Comparison of ENCODE assay signal across 10 cellular contexts in genomic region chr19:12665281-12665573, GRCh38. TPM values are rescaled to one million over a fixed set of nuclear protein-coding genes. Genes with fewer than 3 reads are reported as not detected.
DNase-seq lines count a peak whose midpoint lies in the region; ATAC-seq and TF ChIP-seq lines count a peak whose summit lies in the region.
"Had no signal": no experiment of that assay in that cellular context is flagged by ENCODE, and none has a peak within 500 bp of the region (broad histone marks: within the 10 kb centered on the region; RNA-seq: fewer than 3 reads in every experiment).

No MANE protein-coding gene starts in this region.

- H3K4me1 Mint-ChIP-seq in activated CD4-positive, alpha-beta T cell treated with anti-CD3 and anti-CD28 coated beads, Interleukin-2, amount 10 ng/mL, durations not matched to agents 24 days and 14 days, result peaks cover 38% of the 10 kb centered on the region

- ATAC-seq in heart left ventricle (peak in 2 of 4 donors; percentile 12 to 21), HG02678 (IDR thresholded peaks at IDR 0.05; ENCODE audit: unreplicated experiment) (no peak), GM18870 (IDR thresholded peaks at IDR 0.05; ENCODE audit: unreplicated experiment) (no peak)
- ATAC-seq: body of pancreas, pancreas had no signal

- peak; percentile 85 for DNase-seq in activated CD4-positive, alpha-beta T cell treated with anti-CD3 and anti-CD28 coated beads, Interleukin-2, amount 10 ng/mL, durations not matched to agents 24 days and 14 days
- DNase-seq in heart left ventricle (peak; percentile 52 to 78 (median 65)), foreskin fibroblast (no peak), NCI-H510A (lab: John Stamatoyannopoulos, UW) (no peak)
- DNase-seq in stimulated activated naive CD4-positive, alpha-beta T cell (lab: John Stamatoyannopoulos, UW), result peak; percentile 27 to 61 (median 42)

- TF ChIP-seq CTCF in HEK293 (tag by site-specific recombination; IDR thresholded peaks at IDR 0.05) (no peak), heart left ventricle (IDR thresholded peaks at IDR 0.05) (no peak), foreskin fibroblast (IDR thresholded peaks at IDR 0.05; ENCODE audit: low read depth, low read length) (no peak)

- H3K4me1 ChIP-seq in HEK293 (ENCODE audit: control insufficient read depth, insufficient read depth, low read length) (no peaks in the 10 kb centered on the region), heart left ventricle (peaks cover 6 to 45% (median 33%) of the 10 kb centered on the region in 12 donors)

- H3K9me3 Mint-ChIP-seq in activated CD4-positive, alpha-beta T cell treated with anti-CD3 and anti-CD28 coated beads, Interleukin-2, amount 10 ng/mL, durations not matched to agents 24 days and 14 days, result no peaks in the 10 kb centered on the region

- H3K36me3 ChIP-seq in HEK293 (ENCODE audit: control insufficient read depth in 2 of 2, insufficient read depth in 1 of 2, low read length in 2 of 2), result peaks cover 11 to 57% of the 10 kb centered on the region in 2 experiments; a peak in 2 of 3 replicates
- peaks cover 0 to 53% (median 38%) of the 10 kb centered on the region in 9 donors for H3K36me3 ChIP-seq in heart left ventricle

- WGBS in heart left ventricle, 4 donors, result 74 to 92% (median 85%) methylated on average over 10 of the region's 10 CpGs

- H3K27me3 Mint-ChIP-seq in activated CD4-positive, alpha-beta T cell treated with anti-CD3 and anti-CD28 coated beads, Interleukin-2, amount 10 ng/mL, durations not matched to agents 24 days and 14 days, result no peaks in the 10 kb centered on the region

- H3K27ac Mint-ChIP-seq in activated CD4-positive, alpha-beta T cell treated with anti-CD3 and anti-CD28 coated beads, Interleukin-2, amount 10 ng/mL, durations not matched to agents 24 days and 14 days, result peak overlapping the region; percentile 98

- CTCF ChIA-PET in HEK293 (lab: Yijun Ruan, JAX), result interaction anchor here (1.8 kb wide), 1 partner anchor 101 kb away, joined by 5 read pairs; no protein-coding TSS in a partner anchor

- H3K4me3 ChIP-seq in HEK293 (ENCODE audit: low read depth, low read length) (no peak overlapping the region), heart left ventricle (peak overlapping the region in 7 of 12 donors; percentile 72 to 97 (median 93)), foreskin fibroblast (ENCODE audit: low read depth in 1 of 2, low read length in 2 of 2) (peak overlapping the region in 1 of 2 donors; percentile 91)
- H3K4me3 ChIP-seq: body of pancreas had no signal

- no peaks in the 10 kb centered on the region for H3K27me3 ChIP-seq in heart left ventricle
- H3K27me3 ChIP-seq: body of pancreas, pancreas had no signal

- H3K9me3 ChIP-seq in HEK293 (ENCODE audit: control insufficient read depth, insufficient read depth, low read depth, low read length), result no peaks in the 10 kb centered on the region
- H3K9me3 ChIP-seq in heart left ventricle, result no peaks in the 10 kb centered on the region
- H3K9me3 ChIP-seq: body of pancreas, pancreas had no signal

- TF ChIP-seq POLR2A in heart left ventricle (IDR thresholded peaks at IDR 0.05), result no peak

- H3K4me3 Mint-ChIP-seq in activated CD4-positive, alpha-beta T cell treated with anti-CD3 and anti-CD28 coated beads, Interleukin-2, amount 10 ng/mL, durations not matched to agents 24 days and 14 days, result peak overlapping the region; percentile 92

- H3K27ac ChIP-seq in HEK293 (ENCODE audit: extremely low read depth, low read depth, low read length) (no peak overlapping the region; the same call in 1 of the 2 replicates), heart left ventricle (peak overlapping the region in 1 of 12 donors; percentile 90)
- H3K27ac ChIP-seq: body of pancreas, pancreas had no signal

- intact Hi-C loops in activated CD4-positive, alpha-beta T cell treated with anti-CD3 and anti-CD28 coated beads, Interleukin-2, amount 10 ng/mL, durations not matched to agents 24 days and 14 days (cut with micrococcal nuclease), result no loop called here
- intact Hi-C loops in heart left ventricle (cut with DNase I), result loop anchor here in 1 of 10 donors (5.0 kb wide), 1 partner anchor 103 kb away; no protein-coding TSS in a partner anchor

- peaks cover 44% of the 10 kb centered on the region for H3K36me3 Mint-ChIP-seq in activated CD4-positive, alpha-beta T cell treated with anti-CD3 and anti-CD28 coated beads, Interleukin-2, amount 10 ng/mL, durations not matched to agents 24 days and 14 days (ENCODE audit: low read depth)

- POLR2A ChIA-PET in HEK293 (lab: Yijun Ruan, JAX), result no interaction called here

TF ChIP-seq in HEK293, 187 proteins besides CTCF, POLR2A, EP300 and RAD21:
- TF ChIP-seq, protein P1, sequence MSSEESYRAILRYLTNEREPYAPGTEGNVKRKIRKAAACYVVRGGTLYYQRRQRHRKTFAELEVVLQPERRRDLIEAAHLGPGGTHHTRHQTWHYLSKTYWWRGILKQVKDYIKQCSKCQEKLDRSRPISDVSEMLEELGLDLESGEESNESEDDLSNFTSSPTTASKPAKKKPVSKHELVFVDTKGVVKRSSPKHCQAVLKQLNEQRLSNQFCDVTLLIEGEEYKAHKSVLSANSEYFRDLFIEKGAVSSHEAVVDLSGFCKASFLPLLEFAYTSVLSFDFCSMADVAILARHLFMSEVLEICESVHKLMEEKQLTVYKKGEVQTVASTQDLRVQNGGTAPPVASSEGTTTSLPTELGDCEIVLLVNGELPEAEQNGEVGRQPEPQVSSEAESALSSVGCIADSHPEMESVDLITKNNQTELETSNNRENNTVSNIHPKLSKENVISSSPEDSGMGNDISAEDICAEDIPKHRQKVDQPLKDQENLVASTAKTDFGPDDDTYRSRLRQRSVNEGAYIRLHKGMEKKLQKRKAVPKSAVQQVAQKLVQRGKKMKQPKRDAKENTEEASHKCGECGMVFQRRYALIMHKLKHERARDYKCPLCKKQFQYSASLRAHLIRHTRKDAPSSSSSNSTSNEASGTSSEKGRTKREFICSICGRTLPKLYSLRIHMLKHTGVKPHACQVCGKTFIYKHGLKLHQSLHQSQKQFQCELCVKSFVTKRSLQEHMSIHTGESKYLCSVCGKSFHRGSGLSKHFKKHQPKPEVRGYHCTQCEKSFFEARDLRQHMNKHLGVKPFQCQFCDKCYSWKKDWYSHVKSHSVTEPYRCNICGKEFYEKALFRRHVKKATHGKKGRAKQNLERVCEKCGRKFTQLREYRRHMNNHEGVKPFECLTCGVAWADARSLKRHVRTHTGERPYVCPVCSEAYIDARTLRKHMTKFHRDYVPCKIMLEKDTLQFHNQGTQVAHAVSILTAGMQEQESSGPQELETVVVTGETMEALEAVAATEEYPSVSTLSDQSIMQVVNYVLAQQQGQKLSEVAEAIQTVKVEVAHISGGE (tag by site-specific recombination; conservative IDR thresholded peaks at IDR 0.05; ENCODE audit: low read depth), result peak; percentile 55; the same call in 1 of the 2 replicates
- TF ChIP-seq ZFP69B (tag by site-specific recombination; IDR thresholded peaks at IDR 0.05), result no peak

RNA-seq across cellular contexts. Expression of gene MAN2B1, which starts 1.3 kb away (rescaled TPM):
- 118 and 136 TPM in 2 replicates for total RNA-seq in activated CD4-positive, alpha-beta T cell treated with anti-CD3 and anti-CD28 coated beads, Interleukin-2, amount 10 ng/mL, durations not matched to agents 24 days and 14 days
- 100 to 1,000 TPM in 1 of 9 donors, 10 to 100 TPM in 8; 16.0 to 135 (median 30.7) TPM for total RNA-seq in heart left ventricle
- polyA plus RNA-seq in heart left ventricle, result 10 to 100 TPM; 18.6 to 23.0 TPM

RNA-seq across cellular contexts. Expression of gene WDR83, which starts 1.4 kb away (rescaled TPM):
- total RNA-seq in activated CD4-positive, alpha-beta T cell treated with anti-CD3 and anti-CD28 coated beads, Interleukin-2, amount 10 ng/mL, durations not matched to agents 24 days and 14 days, result 21.7 and 27.1 TPM in 2 replicates
- total RNA-seq in heart left ventricle, result 1 to 10 TPM; 6.0 to 9.2 (median 7.8) TPM
- polyA plus RNA-seq in heart left ventricle, result 10 to 100 TPM; 12.3 to 13.0 TPM

RNA-seq across cellular contexts. Expression of gene DHPS, which starts 16.5 kb away (rescaled TPM):
- total RNA-seq in activated CD4-positive, alpha-beta T cell treated with anti-CD3 and anti-CD28 coated beads, Interleukin-2, amount 10 ng/mL, durations not matched to agents 24 days and 14 days, result 138 and 155 TPM in 2 replicates
- 100 to 1,000 TPM in 1 of 9 donors, 10 to 100 TPM in 8; 47.6 to 121 (median 54.6) TPM for total RNA-seq in heart left ventricle
- 10 to 100 TPM; 57.2 to 57.6 TPM for polyA plus RNA-seq in heart left ventricle

RNA-seq across cellular contexts. Expression of gene GNG14, which starts 22.6 kb away (rescaled TPM):
- total RNA-seq in activated CD4-positive, alpha-beta T cell treated with anti-CD3 and anti-CD28 coated beads, Interleukin-2, amount 10 ng/mL, durations not matched to agents 24 days and 14 days, result not detected in 2 replicates
- total RNA-seq in heart left ventricle, result not detected
- polyA plus RNA-seq in heart left ventricle, result not detected
- total RNA-seq: body of pancreas, pancreas had no signal
- polyA plus RNA-seq: pancreas had no signal

RNA-seq across cellular contexts. Expression of gene FBXW9, which starts 31.2 kb away (rescaled TPM):
- total RNA-seq in activated CD4-positive, alpha-beta T cell treated with anti-CD3 and anti-CD28 coated beads, Interleukin-2, amount 10 ng/mL, durations not matched to agents 24 days and 14 days, result 12.4 and 12.9 TPM in 2 replicates
- 1 to 10 TPM; 1.5 to 3.6 (median 2.4) TPM for total RNA-seq in heart left ventricle
- 1 to 10 TPM; 1.0 to 5.0 TPM for polyA plus RNA-seq in heart left ventricle

Comparison
In these comparisons a context has a peak if more than half of its experiments do, and no peak if none do; other contexts are left out.
1. DNase-seq: peak in activated CD4-positive, alpha-beta T cell treated with anti-CD3 and anti-CD28 coated beads, Interleukin-2, amount 10 ng/mL, durations not matched to agents 24 days and 14 days (single experiment), heart left ventricle (5 of 5) and stimulated activated naive CD4-positive, alpha-beta T cell (6 of 6); none in foreskin fibroblast (0 of 2) and NCI-H510A (single experiment).